Comparison of ENCODE assay signal across 24 cellular contexts in genomic region chrX:15515931-15516330, GRCh38. TPM values are rescaled to one million over a fixed set of nuclear protein-coding genes. Genes with fewer than 3 reads are reported as not detected.
DNase-seq lines count a peak whose midpoint lies in the region; FAIRE-seq and TF ChIP-seq lines count a peak whose summit lies in the region.
"Had no signal": no experiment of that assay in that cellular context is flagged by ENCODE, and none has a peak within 500 bp of the region (broad histone marks: within the 10 kb centered on the region; RNA-seq: fewer than 3 reads in every experiment).

No MANE protein-coding gene starts in this region.

- CTCF ChIA-PET in mammary epithelial cell (lab: Charles Lee; ENCODE audit: low non-redundant PET), result no interaction called here
- CTCF ChIA-PET in H1 (lab: Charles Lee; ENCODE audit: partially characterized antibody), result interaction anchor here (1.5 kb wide), 1 partner anchor 45 kb away, joined by 3 read pairs; no protein-coding TSS in a partner anchor

- TF ChIP-seq RAD21 in H1 (IDR thresholded peaks at IDR 0.05 in 1 of 2, conservative IDR thresholded peaks at IDR 0.05 in 1 of 2; ENCODE audit: low read depth in 2 of 2, low read length in 2 of 2), result no peak

- no peak for DNase-seq in mammary epithelial cell
- no peak for DNase-seq in breast epithelium (ENCODE audit: low spot score in 2 of 2)
- DNase-seq in NCI-H1694 (lab: John Stamatoyannopoulos, UW), result peak; percentile 43
- no peak for DNase-seq in H1 (ENCODE audit: low read depth in 1 of 2, low spot score in 2 of 2)
- DNase-seq in neuronal stem cell (ENCODE audit: low spot score), result no peak
- no peak for DNase-seq in stimulated activated CD4-positive, alpha-beta T cell treated with anti-CD3 and anti-CD28 coated beads, Interleukin-15, amount 100 ng/mL, for 24 hours
- DNase-seq in GM12891 (ENCODE audit: insufficient read length, low spot score), result no peak
- DNase-seq in islet precursor cell, result no peak
- DNase-seq: activated CD8-positive, alpha-beta T cell treated with anti-CD3 and anti-CD28 coated beads for 36 hours; activated naive CD4-positive, alpha-beta T cell treated with anti-CD3 and anti-CD28 coated beads, Interleukin-2, amount 10 ng/mL, durations not matched to agents 7 days and 5 days; activated T-cell treated with anti-CD3 and anti-CD28 coated beads, Interleukin-2, amount 50 U/mL, for 24 hours; Calu3; NCI-H1930; psoas muscle; stimulated activated CD8-positive, alpha-beta memory T cell treated with anti-CD3 and anti-CD28 coated beads, Interleukin-4, amount 100 ng/mL, for 48 hours had no signal

- H2BK15ac ChIP-seq in H1 (ENCODE audit: low read length) (no peak overlapping the region), neuronal stem cell (ENCODE audit: low read length) (no peak overlapping the region)

- in situ Hi-C loops in mammary epithelial cell (cut with MboI; ENCODE audit: low sequenced_read_pairs in 2 of 2), result no loop called here

- H3K18ac ChIP-seq in H1 (ENCODE audit: extremely low read depth, low read length), result no peak overlapping the region
- H3K18ac ChIP-seq in neuronal stem cell (ENCODE audit: low read length), result no peak overlapping the region

- no peak overlapping the region for H3K4me2 ChIP-seq in mammary epithelial cell (ENCODE audit: insufficient read depth, low read depth, low read length)
- H3K4me2 ChIP-seq in H1 (ENCODE audit: insufficient read depth in 1 of 2, low read depth in 2 of 2, low read length in 2 of 2), result no peak overlapping the region
- no peak overlapping the region for H3K4me2 ChIP-seq in neuronal stem cell (ENCODE audit: insufficient read depth, low read length, poor library complexity, severe bottlenecking)
- H3K4me2 ChIP-seq: A549, BLaER1 had no signal

- H2AFZ ChIP-seq in mammary epithelial cell (ENCODE audit: low read depth, low read length) (peak overlapping the region; percentile 66), H1 (ENCODE audit: low read length) (no peak overlapping the region; the same call in 1 of the 2 replicates), neuronal stem cell (ENCODE audit: low read length) (peak overlapping the region; percentile 44)

- dilution Hi-C loops in mammary epithelial cell (cut with HindIII; ENCODE audit: low sequenced_read_pairs), result no loop called here

- H3K23ac ChIP-seq in H1 (ENCODE audit: insufficient read length) (no peak overlapping the region), neuronal stem cell (ENCODE audit: low read depth, low read length, poor library complexity) (no peak overlapping the region)

- H3K4me3 ChIP-seq in mammary epithelial cell (replicated peaks in 1 of 3; ENCODE audit: insufficient read depth in 1 of 3, low read depth in 2 of 3, low read length in 3 of 3) (no peak overlapping the region), breast epithelium (no peak overlapping the region), H1 (ENCODE audit: extremely low read depth in 1 of 4, insufficient read depth in 2 of 4, low read depth in 3 of 4, low read length in 4 of 4) (no peak overlapping the region), neuronal stem cell (ENCODE audit: low read length in 2 of 2) (no peak overlapping the region)
- H3K4me3 ChIP-seq: A549, BLaER1, psoas muscle had no signal

- no TSS peak for BruUV-seq in mammary epithelial cell (replicated peaks; lab: Mats Ljungman, UMichigan)

- H2BK120ac ChIP-seq in H1 (replicated peaks; ENCODE audit: low read depth, low read length), result no peak overlapping the region
- no peak overlapping the region for H2BK120ac ChIP-seq in neuronal stem cell (ENCODE audit: low read depth, low read length)

- intact Hi-C loops in mammary epithelial cell (cut with micrococcal nuclease), result no loop called here
- intact Hi-C loops in breast epithelium (cut with DNase I; ENCODE audit: low total_unique reads), result no loop called here

- TF ChIP-seq POLR2A in breast epithelium (IDR thresholded peaks at IDR 0.05) (no peak), H1 (IDR thresholded peaks at IDR 0.05; ENCODE audit: control extremely low read depth in 1 of 2, low read depth in 2 of 2, low read length in 2 of 2) (no peak), GM12891 (IDR thresholded peaks at IDR 0.05; ENCODE audit: low read depth, low read length) (no peak)

- H4K8ac ChIP-seq in H1 (ENCODE audit: extremely low read depth, insufficient read depth, low read length) (no peak overlapping the region), neuronal stem cell (ENCODE audit: low read depth, low read length) (no peak overlapping the region)

- H3K4me1 ChIP-seq in mammary epithelial cell (ENCODE audit: insufficient read depth, low read length) (peaks cover 22% of the 10 kb centered on the region), breast epithelium (no peaks in the 10 kb centered on the region), H1 (replicated peaks in 1 of 4; ENCODE audit: control insufficient read depth in 3 of 4, insufficient read depth in 4 of 4, low read length in 3 of 4) (no peaks in the 10 kb centered on the region), neuronal stem cell (ENCODE audit: control insufficient read depth in 2 of 2, insufficient read depth in 1 of 2, low read depth in 1 of 2, low read length in 2 of 2) (peaks cover 0 to 11% of the 10 kb centered on the region in 2 donors)
- H3K4me1 ChIP-seq: A549, BLaER1, psoas muscle had no signal

- H3K14ac ChIP-seq in H1 (ENCODE audit: insufficient read length) (no peak overlapping the region), neuronal stem cell (ENCODE audit: low read length) (no peak overlapping the region)

- no peak overlapping the region for H3K9ac ChIP-seq in mammary epithelial cell (ENCODE audit: insufficient read depth, low read length)
- no peak overlapping the region for H3K9ac ChIP-seq in H1 (replicated peaks in 1 of 4; ENCODE audit: extremely low read depth in 1 of 4, low read depth in 3 of 4, low read length in 3 of 4)
- H3K9ac ChIP-seq in neuronal stem cell (ENCODE audit: low read depth, low read length, poor library complexity), result no peak overlapping the region
- H3K9ac ChIP-seq: BLaER1 had no signal

- no peaks in the 10 kb centered on the region for H3K27me3 ChIP-seq in mammary epithelial cell (ENCODE audit: insufficient read depth, low read length)
- H3K27me3 ChIP-seq in breast epithelium, result peaks cover 0 to 37% of the 10 kb centered on the region in 2 donors
- no peaks in the 10 kb centered on the region for H3K27me3 ChIP-seq in H1 (replicated peaks in 1 of 4; ENCODE audit: control insufficient read depth in 3 of 4, extremely low read depth in 1 of 4, insufficient read depth in 3 of 4, low read length in 3 of 4)
- no peaks in the 10 kb centered on the region for H3K27me3 ChIP-seq in neuronal stem cell (ENCODE audit: control insufficient read depth in 3 of 3, insufficient read depth in 3 of 3, low read depth in 1 of 3, low read length in 3 of 3)

- H3K79me1 ChIP-seq in H1 (ENCODE audit: low read depth, low read length) (no peaks in the 10 kb centered on the region), neuronal stem cell (ENCODE audit: low read depth, low read length) (no peaks in the 10 kb centered on the region)

- H3K36me3 ChIP-seq in mammary epithelial cell (ENCODE audit: insufficient read depth, low read length) (no peaks in the 10 kb centered on the region), breast epithelium (no peaks in the 10 kb centered on the region), H1 (ENCODE audit: control insufficient read depth in 2 of 4, insufficient read depth in 4 of 4, low read length in 3 of 4) (no peaks in the 10 kb centered on the region), neuronal stem cell (replicated peaks in 1 of 2; ENCODE audit: control insufficient read depth in 2 of 2, insufficient read depth in 2 of 2, low read length in 2 of 2) (no peaks in the 10 kb centered on the region)
- H3K36me3 ChIP-seq: BLaER1 had no signal

- H4K20me1 ChIP-seq in mammary epithelial cell (ENCODE audit: insufficient read depth, low read length), result no peaks in the 10 kb centered on the region
- H4K20me1 ChIP-seq in H1 (replicated peaks in 1 of 2; ENCODE audit: control insufficient read depth in 1 of 2, insufficient read depth in 2 of 2, low read length in 2 of 2), result no peaks in the 10 kb centered on the region

- no peaks in the 10 kb centered on the region for H3K23me2 ChIP-seq in H1 (ENCODE audit: low read depth, low read length)

- H3K56ac ChIP-seq in H1 (replicated peaks; ENCODE audit: insufficient read length, low read depth, low read length), result no peak overlapping the region

- H2BK12ac ChIP-seq in H1 (ENCODE audit: low read depth, low read length) (no peak overlapping the region), neuronal stem cell (ENCODE audit: low read length) (no peak overlapping the region)

- H2AK5ac ChIP-seq in H1 (ENCODE audit: low read depth, low read length) (no peak overlapping the region), neuronal stem cell (ENCODE audit: low read depth, low read length) (no peak overlapping the region)

- H2BK20ac ChIP-seq in H1 (ENCODE audit: low read length), result no peak overlapping the region

- FAIRE-seq in H1 (lab: Jason Lieb, UNC), result peak; percentile 74
- no peak for FAIRE-seq in GM12891 (lab: Jason Lieb, UNC)
- FAIRE-seq: A549, endometrium, G401.6, urothelium cell line had no signal

- no peak overlapping the region for H4K5ac ChIP-seq in H1 (ENCODE audit: insufficient read length, low read depth, low read length)

- H2BK5ac ChIP-seq in H1 (ENCODE audit: low read depth, low read length) (no peak overlapping the region), neuronal stem cell (ENCODE audit: low read length) (no peak overlapping the region)

- no peak overlapping the region for H4K91ac ChIP-seq in H1 (replicated peaks; ENCODE audit: insufficient read length, low read length)
- no peak overlapping the region for H4K91ac ChIP-seq in neuronal stem cell (ENCODE audit: low read depth, low read length, poor library complexity)

- H3K9me3 ChIP-seq in mammary epithelial cell (replicated peaks; ENCODE audit: insufficient read depth, low read length) (no peaks in the 10 kb centered on the region), breast epithelium (no peaks in the 10 kb centered on the region), H1 (ENCODE audit: insufficient read depth in 2 of 2, low read depth in 1 of 2, low read length in 1 of 2) (no peaks in the 10 kb centered on the region), neuronal stem cell (replicated peaks in 1 of 2; ENCODE audit: control insufficient read depth in 2 of 2, insufficient read depth in 1 of 2, low read depth in 1 of 2, low read length in 2 of 2) (no peaks in the 10 kb centered on the region)
- H3K9me3 ChIP-seq: A549, BLaER1, psoas muscle had no signal

- POLR2A ChIA-PET in H1 (lab: Charles Lee; ENCODE audit: partially characterized antibody), result no interaction called here

- H3K27ac ChIP-seq in mammary epithelial cell (ENCODE audit: insufficient read depth, low read depth, low read length) (no peak overlapping the region), breast epithelium (no peak overlapping the region), H1 (ENCODE audit: low read depth, low read length) (no peak overlapping the region), neuronal stem cell (replicated peaks; ENCODE audit: low read length) (no peak overlapping the region)
- H3K27ac ChIP-seq: A549, BLaER1, psoas muscle, RWPE1 had no signal

- H3K4ac ChIP-seq in H1 (replicated peaks; ENCODE audit: insufficient read length, low read depth, low read length) (no peak overlapping the region), neuronal stem cell (ENCODE audit: low read length) (no peak overlapping the region)

- no peaks in the 10 kb centered on the region for H3K79me2 ChIP-seq in mammary epithelial cell (ENCODE audit: insufficient read depth, low read length)
- H3K79me2 ChIP-seq in H1 (ENCODE audit: control insufficient read depth in 1 of 2, insufficient read depth in 2 of 2, low read length in 2 of 2), result no peaks in the 10 kb centered on the region

- TF ChIP-seq CTCF in mammary epithelial cell (conservative IDR thresholded peaks at IDR 0.05 in 1 of 2, IDR thresholded peaks at IDR 0.05 in 1 of 2; ENCODE audit: extremely low read depth in 1 of 2, insufficient read depth in 1 of 2, low read depth in 1 of 2, low read length in 2 of 2), result no peak
- no peak for TF ChIP-seq CTCF in breast epithelium (IDR thresholded peaks at IDR 0.05)
- TF ChIP-seq CTCF in H1 (IDR thresholded peaks at IDR 0.05; ENCODE audit: control extremely low read depth in 1 of 3, insufficient read depth in 1 of 3, low read depth in 1 of 3, low read length in 3 of 3), result no peak

- WGBS in mammary epithelial cell (ENCODE audit: low coverage, missing lambda C conversion rate), result 53% methylated on average over 5 of the region's 6 CpGs
- 84% methylated on average over 6 of the region's 6 CpGs; no CpG with 5 or more reads in 1 of the 2 experiments for WGBS in H1 (ENCODE audit: extremely low coverage in 1 of 2, insufficient coverage in 1 of 2, insufficient read length in 1 of 2, insufficient replicate concordance in 2 of 2, low coverage in 1 of 2, low lambda C conversion rate in 2 of 2, missing lambda C conversion rate in 1 of 2), 2 experiments
- WGBS in neuronal stem cell (ENCODE audit: extremely low coverage in 2 of 2, insufficient read length in 2 of 2, insufficient replicate concordance in 1 of 2), 2 donors, result no CpG with 5 or more reads among the region's 6 CpGs

- no peak for TF ChIP-seq EP300 in H1 (IDR thresholded peaks at IDR 0.05; ENCODE audit: borderline replicate concordance in 1 of 2, low read depth in 2 of 2, low read length in 2 of 2)

RNA-seq across cellular contexts. Expression of gene BMX, which starts 15.3 kb away (rescaled TPM):
- total RNA-seq in mammary epithelial cell, result under 1 TPM; 0.33 to 0.49 TPM
- 0.16 TPM for polyA plus RNA-seq in mammary epithelial cell
- polyA minus RNA-seq in mammary epithelial cell, result not detected
- total RNA-seq in breast epithelium, result 1 to 10 TPM; 2.3 to 4.2 (median 3.9) TPM
- not detected in 2 replicates for total RNA-seq in H1 (2021; fragmentation: NEBNext Ultra II Directional; extraction: Animal tissue kit (Norgen Biotek cat#: 25700))
- not detected in 2 replicates for polyA plus RNA-seq in H1 (2011; rRNA removed)
- not detected for polyA plus RNA-seq in H1 (2011; cell fraction: cytosol; rRNA removed)
- polyA plus RNA-seq in H1 (2011; cell fraction: nucleus; rRNA removed), result not detected
- not detected in 4 replicates for polyA plus RNA-seq in H1 (2012, experiment 1 of 2)
- polyA plus RNA-seq in H1 (2012, experiment 2 of 2), result not detected
- 0.02 TPM for polyA plus RNA-seq in H1 (2013, experiment 1 of 2)
- polyA plus RNA-seq in H1 (2013, experiment 2 of 2), result not detected
- polyA minus RNA-seq in H1 (2011; rRNA and poly(A)+ RNA removed), result not detected in 2 replicates
- not detected for polyA minus RNA-seq in H1 (2011; cell fraction: cytosol; rRNA and poly(A)+ RNA removed)
- not detected for polyA minus RNA-seq in H1 (2011; cell fraction: nucleus; rRNA and poly(A)+ RNA removed)
- polyA plus RNA-seq in neuronal stem cell (2013, experiment 1 of 2), result not detected
- polyA plus RNA-seq in neuronal stem cell (2013, experiment 2 of 2), result not detected
- polyA plus RNA-seq in GM12891 (2012; ENCODE audit: low read depth, missing spikeins), result not detected
- total RNA-seq: activated CD8-positive, alpha-beta T cell treated with anti-CD3 and anti-CD28 coated beads for 36 hours; Calu3; kidney epithelial cell had no signal
- polyA plus RNA-seq: A549, IgD-negative memory B cell had no signal

RNA-seq across cellular contexts. Expression of gene PIR, which starts 22.8 kb away (rescaled TPM):
- total RNA-seq in mammary epithelial cell (10 to 100 TPM; 32.8 to 40.9 TPM), breast epithelium (10 to 100 TPM; 11.6 to 20.6 (median 14.4) TPM)
- polyA plus RNA-seq in mammary epithelial cell (47.8 TPM), H1 (2011; rRNA removed) (5.1 and 6.4 TPM in 2 replicates)
- polyA minus RNA-seq in mammary epithelial cell, result 28.3 TPM
- 9.4 and 10.3 TPM in 2 replicates for total RNA-seq in H1 (2021; fragmentation: NEBNext Ultra II Directional; extraction: Animal tissue kit (Norgen Biotek cat#: 25700))
- polyA plus RNA-seq in H1 (2011; cell fraction: cytosol; rRNA removed), result 10.5 TPM
- 5.8 TPM for polyA plus RNA-seq in H1 (2011; cell fraction: nucleus; rRNA removed)
- 8.8 to 14.2 TPM (median 10.3 TPM) in 4 replicates for polyA plus RNA-seq in H1 (2012, experiment 1 of 2)
- polyA plus RNA-seq in H1 (2012, experiment 2 of 2), result 7.2 TPM
- 26.0 TPM for polyA plus RNA-seq in H1 (2013, experiment 1 of 2)
- polyA plus RNA-seq in H1 (2013, experiment 2 of 2), result 28.3 TPM
- polyA minus RNA-seq in H1 (2011; rRNA and poly(A)+ RNA removed), result 2.7 and 5.3 TPM in 2 replicates
- polyA minus RNA-seq in H1 (2011; cell fraction: cytosol; rRNA and poly(A)+ RNA removed), result 4.6 TPM
- 6.3 TPM for polyA minus RNA-seq in H1 (2011; cell fraction: nucleus; rRNA and poly(A)+ RNA removed)
- 44.1 TPM for polyA plus RNA-seq in neuronal stem cell (2013, experiment 1 of 2)
- 44.3 TPM for polyA plus RNA-seq in neuronal stem cell (2013, experiment 2 of 2)
- polyA plus RNA-seq in GM12891 (2012; ENCODE audit: low read depth, missing spikeins), result 5.5 TPM
- total RNA-seq: mononuclear cell had no signal
- polyA plus RNA-seq: IgD-negative memory B cell had no signal
